In genomic region chr17:76700627-76701470, GRCh38 we compare ENCODE assay signal across 8 cellular contexts. TPM values are rescaled to one million over a fixed set of nuclear protein-coding genes. Genes with fewer than 3 reads are reported as not detected.
DNase-seq lines count a peak whose midpoint lies in the region; FAIRE-seq and TF ChIP-seq lines count a peak whose summit lies in the region.

No MANE protein-coding gene starts in this region.

- H3K36me3 Mint-ChIP-seq in neural progenitor cell, result no peaks in the 10 kb centered on the region

- WGBS in esophagus muscularis mucosa, result 19% methylated on average over 32 of the region's 32 CpGs

- peaks cover 0 to 4% (median 0%) of the 10 kb centered on the region in 4 donors for H3K36me3 ChIP-seq in esophagus muscularis mucosa
- H3K36me3 ChIP-seq in neural progenitor cell, result no peaks in the 10 kb centered on the region

- peak overlapping the region; percentile 88 for H3K27ac Mint-ChIP-seq in neural progenitor cell

- no peak for TF ChIP-seq POLR2A in esophagus muscularis mucosa (IDR thresholded peaks at IDR 0.05; ENCODE audit: low read depth)

- H3K9me3 ChIP-seq in esophagus muscularis mucosa, result no peaks in the 10 kb centered on the region
- H3K9me3 ChIP-seq in neural progenitor cell (ENCODE audit: low read depth), result no peaks in the 10 kb centered on the region

- DNase-seq in COLO668 (lab: John Stamatoyannopoulos, UW; ENCODE audit: unreplicated experiment) (peak; percentile 22), esophagus muscularis mucosa (ENCODE audit: extremely low spot score) (peak; percentile 94), neural progenitor cell (ENCODE audit: low spot score) (peak; percentile 63), NCI-H1930 (lab: John Stamatoyannopoulos, UW) (no peak), NCI-H1105 treated with DMSO at 0.1 percent for 48 hours (lab: John Stamatoyannopoulos, UW) (no peak), medulla oblongata (ENCODE audit: extremely low spot score) (no peak), GM19239 (ENCODE audit: insufficient read length, low spot score) (no peak)

- peaks cover 18% of the 10 kb centered on the region for H4K20me1 ChIP-seq in neural progenitor cell (ENCODE audit: low read depth)

- peak overlapping the region; percentile 62 for H3K4me2 ChIP-seq in neural progenitor cell

- TF ChIP-seq CTCF in esophagus muscularis mucosa (IDR thresholded peaks at IDR 0.05) (no peak), neural progenitor cell (IDR thresholded peaks at IDR 0.05) (no peak)

- peak overlapping the region; percentile 71 for H3K4me3 Mint-ChIP-seq in neural progenitor cell

- H3K4me1 Mint-ChIP-seq in neural progenitor cell, result peaks cover 69% of the 10 kb centered on the region

- H3K4me3 ChIP-seq in esophagus muscularis mucosa (peak overlapping the region; percentile 33 to 54 (median 42)), neural progenitor cell (no peak overlapping the region)

- no peak for TF ChIP-seq EP300 in esophagus muscularis mucosa (IDR thresholded peaks at IDR 0.05)

- peaks cover 88 to 99% (median 97%) of the 10 kb centered on the region in 4 donors for H3K4me1 ChIP-seq in esophagus muscularis mucosa
- peaks cover 43% of the 10 kb centered on the region for H3K4me1 ChIP-seq in neural progenitor cell

- H3K79me2 ChIP-seq in neural progenitor cell (ENCODE audit: low read depth), result peaks cover 20% of the 10 kb centered on the region

- no peaks in the 10 kb centered on the region for H3K9me3 Mint-ChIP-seq in neural progenitor cell

- intact Hi-C loops in esophagus muscularis mucosa (cut with DNase I), result no loop called here

- no peak for FAIRE-seq in GM19239 (lab: Jason Lieb, UNC)

- H3K27me3 ChIP-seq in esophagus muscularis mucosa (no peaks in the 10 kb centered on the region), neural progenitor cell (no peaks in the 10 kb centered on the region)

- peak overlapping the region; percentile 89 to 96 (median 93) for H3K27ac ChIP-seq in esophagus muscularis mucosa (replicated peaks in 1 of 4)
- H3K27ac ChIP-seq in neural progenitor cell, result no peak overlapping the region

- no peak overlapping the region for H2AFZ ChIP-seq in neural progenitor cell (replicated peaks)

- H3F3A ChIP-seq in neural progenitor cell (ENCODE audit: low read depth), result peaks cover 28% of the 10 kb centered on the region

- H3K9ac ChIP-seq in neural progenitor cell, result no peak overlapping the region

- H3K27me3 Mint-ChIP-seq in neural progenitor cell (ENCODE audit: insufficient read depth, low read depth), result peaks cover 7% of the 10 kb centered on the region

TF ChIP-seq in PFSK-1, 5 proteins besides CTCF, POLR2A, EP300 and RAD21:
- peak; percentile 62; the same call in 1 of the 2 replicates for TF ChIP-seq POLR2AphosphoS5 (IDR thresholded peaks at IDR 0.05; ENCODE audit: low read depth, low read length)
- no peak for TF ChIP-seq TAF1 (IDR thresholded peaks at IDR 0.05; ENCODE audit: borderline replicate concordance, insufficient read depth, low read length)
- TF ChIP-seq FOXP2 (optimal IDR thresholded peaks at IDR 0.05; ENCODE audit: borderline replicate concordance, extremely low read depth, extremely low read length, insufficient read depth), result peak; percentile 38
- peak; percentile 57; the same call in 1 of the 2 replicates for TF ChIP-seq SIN3A (IDR thresholded peaks at IDR 0.05; ENCODE audit: borderline replicate concordance, insufficient read depth, low read length)

RNA-seq across cellular contexts. Expression of gene MXRA7, which starts 9.9 kb away (rescaled TPM):
- polyA plus RNA-seq in PFSK-1 (2012; ENCODE audit: insufficient read length, low read depth), result 191 TPM
- total RNA-seq in esophagus muscularis mucosa (100 to 1,000 TPM; 405 to 422 (median 411) TPM), neural progenitor cell (ENCODE audit: low replicate concordance) (54.6 and 55.4 TPM in 2 replicates)

RNA-seq across cellular contexts. Expression of gene JMJD6, which starts 25.6 kb away (rescaled TPM):
- polyA plus RNA-seq in PFSK-1 (2012; ENCODE audit: insufficient read length, low read depth), result 104 TPM
- total RNA-seq in esophagus muscularis mucosa, result 10 to 100 TPM; 29.5 to 54.5 (median 49.5) TPM
- 8.7 and 11.6 TPM in 2 replicates for total RNA-seq in neural progenitor cell (ENCODE audit: low replicate concordance)

RNA-seq across cellular contexts. Expression of gene METTL23, which starts 25.8 kb away (rescaled TPM):
- 35.7 TPM for polyA plus RNA-seq in PFSK-1 (2012; ENCODE audit: insufficient read length, low read depth)
- total RNA-seq in esophagus muscularis mucosa, result 10 to 100 TPM; 18.3 to 29.7 (median 23.0) TPM
- 38.1 and 40.4 TPM in 2 replicates for total RNA-seq in neural progenitor cell (ENCODE audit: low replicate concordance)

RNA-seq across cellular contexts. Expression of gene SRSF2, which starts 36.3 kb away (rescaled TPM):
- polyA plus RNA-seq in PFSK-1 (2012; ENCODE audit: insufficient read length, low read depth), result 221 TPM
- total RNA-seq in esophagus muscularis mucosa, result 100 to 1,000 TPM; 133 to 173 (median 157) TPM
- 329 and 333 TPM in 2 replicates for total RNA-seq in neural progenitor cell (ENCODE audit: low replicate concordance)

RNA-seq across cellular contexts. Expression of gene MFSD11, which starts 37.1 kb away (rescaled TPM):
- polyA plus RNA-seq in PFSK-1 (2012; ENCODE audit: insufficient read length, low read depth), result 8.5 TPM
- total RNA-seq in esophagus muscularis mucosa (10 to 100 TPM; 17.1 to 22.4 (median 18.8) TPM), neural progenitor cell (ENCODE audit: low replicate concordance) (22.5 and 25.7 TPM in 2 replicates)

Comparison
In these comparisons a context has a peak if more than half of its experiments do, and no peak if none do; other contexts are left out.
1. DNase-seq: peak in COLO668 (single experiment), esophagus muscularis mucosa (single experiment) and neural progenitor cell (single experiment); none in NCI-H1930 (0 of 2), NCI-H1105 treated with DMSO at 0.1 percent for 48 hours (single experiment), medulla oblongata (single experiment) and GM19239 (single experiment).